Comparison of ENCODE assay signal across 17 cellular contexts in genomic region chr4:85510632-85510984, GRCh38. TPM values are rescaled to one million over a fixed set of nuclear protein-coding genes. Genes with fewer than 3 reads are reported as not detected.
A peak's percentile ranks its signal among the peaks of the same experiment; 100 is the strongest.
DNase-seq lines count a peak whose midpoint lies in the region; ATAC-seq, FAIRE-seq and TF ChIP-seq lines count a peak whose summit lies in the region.
"Had no signal": no experiment of that assay in that cellular context is flagged by ENCODE, and none has a peak within 500 bp of the region (broad histone marks: within the 10 kb centered on the region; RNA-seq: fewer than 3 reads in every experiment).

No MANE protein-coding gene starts in this region.

- peak overlapping the region; percentile 90 for H3K18ac ChIP-seq in mesendoderm (ENCODE audit: low read length)

- peak overlapping the region; percentile 64 for H2BK5ac ChIP-seq in mesendoderm (ENCODE audit: low read length)

- no peak overlapping the region for H3K9ac ChIP-seq in duodenal mucosa (ENCODE audit: low read depth in 1 of 2, low read length in 2 of 2)
- H3K9ac ChIP-seq in mesendoderm (ENCODE audit: low read length), result no peak overlapping the region

- H4K20me1 ChIP-seq in GM23338 (replicated peaks; ENCODE audit: insufficient read depth), result no peaks in the 10 kb centered on the region

- no peak overlapping the region for H3K4ac ChIP-seq in mesendoderm (ENCODE audit: low read depth, low read length)

- no peak overlapping the region for H4K8ac ChIP-seq in mesendoderm (ENCODE audit: low read depth, low read length)

- H3K27ac ChIP-seq in GM23338 (ENCODE audit: low read depth) (no peak overlapping the region), duodenal mucosa (ENCODE audit: low read depth, low read length) (no peak overlapping the region), mesendoderm (ENCODE audit: low read depth, low read length) (no peak overlapping the region), small intestine (ENCODE audit: low read depth in 1 of 2, low read length in 1 of 2) (peak overlapping the region in 1 of 2 donors; percentile 41)

- no peak overlapping the region for H4K5ac ChIP-seq in mesendoderm (ENCODE audit: low read length)

- H3K27me3 ChIP-seq in GM23338 (ENCODE audit: insufficient read depth) (no peaks in the 10 kb centered on the region), duodenal mucosa (ENCODE audit: control insufficient read depth in 1 of 2, insufficient read depth in 2 of 2, low read length in 2 of 2) (no peaks in the 10 kb centered on the region), mesendoderm (ENCODE audit: insufficient read depth, low read length, poor library complexity) (no peaks in the 10 kb centered on the region), small intestine (ENCODE audit: control insufficient read depth in 2 of 2, insufficient read depth in 2 of 2, low read length in 2 of 2) (no peaks in the 10 kb centered on the region)

- H2AK5ac ChIP-seq in mesendoderm (ENCODE audit: low read length), result no peak overlapping the region

- H2AFZ ChIP-seq in GM23338, result peak overlapping the region; percentile 76; the same call in 1 of the 2 replicates

- no peak for FAIRE-seq in small intestine (lab: Jason Lieb, UNC)
- FAIRE-seq: A204.1, GM18507, HepG2, HTR-8/SVneo had no signal

- no CpG with 5 or more reads among the region's 3 CpGs for WGBS in mesendoderm (ENCODE audit: extremely low coverage, insufficient coverage, low lambda C conversion rate)
- 15 to 61% (median 38%) methylated on average over 3 of the region's 3 CpGs for WGBS in small intestine, 3 donors

- ATAC-seq in GM23338 (no peak), HG02798 (IDR thresholded peaks at IDR 0.05; ENCODE audit: poor library complexity, unreplicated experiment) (no peak), HG02870 (IDR thresholded peaks at IDR 0.05; ENCODE audit: unreplicated experiment) (no peak)
- ATAC-seq: GM12878, HepG2 had no signal

- no peak overlapping the region for H2BK120ac ChIP-seq in mesendoderm (ENCODE audit: low read depth, low read length)

- H3K9me2 ChIP-seq in GM23338 (ENCODE audit: insufficient read depth), result no peaks in the 10 kb centered on the region

- H3K9me3 Mint-ChIP-seq in GM23338, result peaks cover 3% of the 10 kb centered on the region; the same call in 2 of the 3 replicates

- H3K4me1 ChIP-seq in GM23338 (ENCODE audit: insufficient read depth) (no peaks in the 10 kb centered on the region), duodenal mucosa (ENCODE audit: control insufficient read depth in 1 of 2, insufficient read depth in 2 of 2, low read length in 2 of 2) (peaks cover 0 to 5% of the 10 kb centered on the region in 2 donors), mesendoderm (ENCODE audit: control insufficient read depth, low read depth, low read length) (peaks cover 6% of the 10 kb centered on the region), small intestine (ENCODE audit: control insufficient read depth in 2 of 2, insufficient read depth in 1 of 2, low read depth in 1 of 2, low read length in 1 of 2) (peaks cover 0 to 3% of the 10 kb centered on the region in 2 donors)

- no peak overlapping the region for H3K4me3 Mint-ChIP-seq in GM23338
- H3K4me3 Mint-ChIP-seq: CD8-positive, alpha-beta memory T cell had no signal

- H3K4me2 ChIP-seq in GM23338 (no peak overlapping the region), mesendoderm (ENCODE audit: low read length) (no peak overlapping the region)

- no peak overlapping the region for H2BK15ac ChIP-seq in mesendoderm (replicated peaks; ENCODE audit: low read depth)

- peaks cover 2% of the 10 kb centered on the region; the same call in 1 of the 3 replicates for H3K4me1 Mint-ChIP-seq in GM23338
- H3K4me1 Mint-ChIP-seq: CD8-positive, alpha-beta memory T cell had no signal

- no peak overlapping the region for H3K56ac ChIP-seq in mesendoderm (ENCODE audit: low read length)

- no peaks in the 10 kb centered on the region for H3K9me3 ChIP-seq in duodenal mucosa (ENCODE audit: control insufficient read depth in 1 of 2, low read length in 2 of 2)
- no peaks in the 10 kb centered on the region for H3K9me3 ChIP-seq in small intestine (ENCODE audit: control insufficient read depth, low read depth)
- H3K9me3 ChIP-seq: Caco-2 had no signal

- no peaks in the 10 kb centered on the region for H3K79me1 ChIP-seq in mesendoderm (ENCODE audit: low read length)

- H3F3A ChIP-seq in GM23338 (replicated peaks; ENCODE audit: low read depth), result no peaks in the 10 kb centered on the region

- H3K79me2 ChIP-seq in GM23338 (replicated peaks; ENCODE audit: insufficient read depth) (no peaks in the 10 kb centered on the region), mesendoderm (ENCODE audit: control insufficient read depth, insufficient read depth, low read length) (no peaks in the 10 kb centered on the region)

- peaks cover 3% of the 10 kb centered on the region for H3K27me3 Mint-ChIP-seq in GM23338 (ENCODE audit: insufficient read depth, low read depth, poor library complexity)
- H3K27me3 Mint-ChIP-seq: CD8-positive, alpha-beta memory T cell had no signal

- no peaks in the 10 kb centered on the region for H3K36me3 ChIP-seq in GM23338 (ENCODE audit: insufficient read depth)
- H3K36me3 ChIP-seq in duodenal mucosa (ENCODE audit: control insufficient read depth in 1 of 2, insufficient read depth in 2 of 2, low read length in 2 of 2), result no peaks in the 10 kb centered on the region
- no peaks in the 10 kb centered on the region for H3K36me3 ChIP-seq in mesendoderm (ENCODE audit: control insufficient read depth, insufficient read depth, low read length)
- no peaks in the 10 kb centered on the region for H3K36me3 ChIP-seq in small intestine (ENCODE audit: control insufficient read depth in 2 of 2, insufficient read depth in 2 of 2, low read length in 2 of 2)

- no peak overlapping the region for H3K4me3 ChIP-seq in GM23338
- H3K4me3 ChIP-seq in duodenal mucosa (ENCODE audit: low read depth in 1 of 2, low read length in 2 of 2), result peak overlapping the region; percentile 33 to 62
- no peak overlapping the region for H3K4me3 ChIP-seq in mesendoderm (ENCODE audit: low read length)
- peak overlapping the region in 1 of 2 donors; percentile 11 for H3K4me3 ChIP-seq in small intestine (ENCODE audit: low read depth in 1 of 2, low read length in 2 of 2)
- H3K4me3 ChIP-seq: GM12878 had no signal

- H3K27ac Mint-ChIP-seq in GM23338, result no peak overlapping the region
- H3K27ac Mint-ChIP-seq: CD8-positive, alpha-beta memory T cell; H9 had no signal

- H3K36me3 Mint-ChIP-seq in GM23338 (ENCODE audit: low read depth), result no peaks in the 10 kb centered on the region
- H3K36me3 Mint-ChIP-seq: CD8-positive, alpha-beta memory T cell had no signal

- DNase-seq in GM23338 (ENCODE audit: low spot score) (no peak), mesendoderm (no peak), small intestine (peak; percentile 44), NOMO-1 treated with dmso at 0.1 percent for 144 hours (lab: John Stamatoyannopoulos, UW; ENCODE audit: unreplicated experiment) (no peak), Ammon's horn (ENCODE audit: low spot score) (no peak)
- DNase-seq: Caco-2; CD8-positive, alpha-beta memory T cell; GOT3; H9 had no signal

- no peak overlapping the region for H3K23ac ChIP-seq in mesendoderm (ENCODE audit: low read length)

- TF ChIP-seq CTCF in GM23338 (conservative IDR thresholded peaks at IDR 0.05; ENCODE audit: low read depth in 2 of 2), result no peak

RNA-seq across cellular contexts. Expression of gene ARHGAP24, which starts 35.7 kb away (rescaled TPM):
- 0.21 TPM in 1 of 2 replicates, not detected in the other for total RNA-seq in GM23338 (2014; rRNA removed; shearing (Covaris generic))
- polyA plus RNA-seq in GM23338 (2016; fragmentation: Nextera tagmentation; extraction: Ambion mirVana) (0.36 and 0.50 TPM in 2 replicates), small intestine (1 to 10 TPM; 1.1 to 4.0 (median 3.8) TPM)
- 0.69 TPM for polyA plus RNA-seq in mesendoderm (2013, experiment 1 of 2)
- 0.52 TPM for polyA plus RNA-seq in mesendoderm (2013, experiment 2 of 2)
- total RNA-seq: CD8-positive, alpha-beta memory T cell had no signal
- polyA plus RNA-seq: CD8-positive, alpha-beta memory T cell had no signal

Comparison
In these comparisons a context has a peak if more than half of its experiments do, and no peak if none do; other contexts are left out.
1. H3K4me3 ChIP-seq: peak in duodenal mucosa (2 of 2); none in GM23338 (single experiment) and mesendoderm (single experiment).